8 cellular contexts compared by ENCODE assay signal in genomic region chr5:138641547-138642298, GRCh38.
DNase-seq lines count a peak whose midpoint lies in the region; ATAC-seq and TF ChIP-seq lines count a peak whose summit lies in the region.

No MANE protein-coding gene starts in this region.

- peak; percentile 41 to 72 (median 58) for DNase-seq in CD8-positive, alpha-beta memory T cell
- DNase-seq in HUDEP-2 (lab: John Stamatoyannopoulos, UW; ENCODE audit: unreplicated experiment in 76 of 76): peak in 68 of 76 experiments; percentile 5 to 83 (median 52)
- peak; percentile 76 to 80 for DNase-seq in SHP77 (lab: John Stamatoyannopoulos, UW)
- DNase-seq in activated gamma-delta T cell treated with anti-CD3 and anti-CD28 coated beads, Interleukin-2, amount 50 U/mL, for 16 hours (ENCODE audit: low read depth): peak; percentile 56
- peak; percentile 94 for DNase-seq in glutamatergic neuron
- DNase-seq in trophoblast cell: peak; percentile 70 to 93
- DNase-seq in upper lobe of right lung: peak; percentile 80

- no peak overlapping the region for H3K18ac ChIP-seq in trophoblast cell (ENCODE audit: low read length)

- H3K79me1 ChIP-seq in trophoblast cell (ENCODE audit: low read length): peaks cover 4% of the 10 kb centered on the region

- H3K4ac ChIP-seq in trophoblast cell (ENCODE audit: low read depth, low read length): no peak overlapping the region

- H3K4me2 ChIP-seq in trophoblast cell (ENCODE audit: low read length): no peak overlapping the region

- no peak overlapping the region for H2AFZ ChIP-seq in trophoblast cell (ENCODE audit: insufficient read depth, low read length, poor library complexity)

- H2BK5ac ChIP-seq in trophoblast cell (ENCODE audit: low read depth, low read length, poor library complexity): no peak overlapping the region

- no CpG with 5 or more reads among the region's 18 CpGs for WGBS in trophoblast cell (ENCODE audit: extremely low coverage, insufficient coverage, insufficient read length)

- ATAC-seq in upper lobe of right lung (peak; percentile 82), HG03196 (IDR thresholded peaks at IDR 0.05; ENCODE audit: unreplicated experiment) (no peak)

- no peaks in the 10 kb centered on the region for H3K36me3 ChIP-seq in CD8-positive, alpha-beta memory T cell (ENCODE audit: insufficient read depth, low read length)
- H3K36me3 ChIP-seq in trophoblast cell (ENCODE audit: control insufficient read depth in 1 of 2, insufficient read depth in 2 of 2, low read length in 2 of 2): no peaks in the 10 kb centered on the region
- no peaks in the 10 kb centered on the region for H3K36me3 ChIP-seq in upper lobe of right lung

- H3K4me1 Mint-ChIP-seq in CD8-positive, alpha-beta memory T cell: no peaks in the 10 kb centered on the region
- H3K4me1 Mint-ChIP-seq in glutamatergic neuron (ENCODE audit: low read depth, unreplicated experiment): peaks cover 24% of the 10 kb centered on the region

- no peak overlapping the region for H2BK120ac ChIP-seq in trophoblast cell (ENCODE audit: insufficient read depth, low read length, poor library complexity)

- CTCF ChIA-PET in CD8-positive, alpha-beta memory T cell (lab: Charles Lee): interaction anchor here (1.0 kb wide), 1 partner anchor 9 kb away, joined by 3 read pairs; no protein-coding TSS in a partner anchor

- H4K91ac ChIP-seq in trophoblast cell (ENCODE audit: low read depth, low read length): no peak overlapping the region

- no peak overlapping the region for H3K27ac ChIP-seq in CD8-positive, alpha-beta memory T cell (ENCODE audit: low read depth, low read length)
- no peak overlapping the region for H3K27ac ChIP-seq in trophoblast cell (ENCODE audit: low read depth, low read length)
- no peak overlapping the region for H3K27ac ChIP-seq in upper lobe of right lung

- peaks cover 0 to 2% (median 0%) of the 10 kb centered on the region in 5 donors for H3K9me3 Mint-ChIP-seq in CD8-positive, alpha-beta memory T cell
- peaks cover 7% of the 10 kb centered on the region for H3K9me3 Mint-ChIP-seq in glutamatergic neuron (ENCODE audit: unreplicated experiment)

- H3K79me2 ChIP-seq in trophoblast cell (ENCODE audit: control insufficient read depth, insufficient read depth, low read length, poor library complexity): no peaks in the 10 kb centered on the region

- H3K4me3 Mint-ChIP-seq in CD8-positive, alpha-beta memory T cell: peak overlapping the region in 1 of 7 donors; percentile 1
- H3K4me3 Mint-ChIP-seq in glutamatergic neuron (ENCODE audit: unreplicated experiment): no peak overlapping the region

- H3K9ac ChIP-seq in trophoblast cell (ENCODE audit: low read length): no peak overlapping the region

- no peak overlapping the region for H3K4me3 ChIP-seq in CD8-positive, alpha-beta memory T cell (ENCODE audit: low read length)
- no peak overlapping the region for H3K4me3 ChIP-seq in trophoblast cell (ENCODE audit: low read depth, low read length)
- H3K4me3 ChIP-seq in upper lobe of right lung: no peak overlapping the region

- H3K14ac ChIP-seq in trophoblast cell (ENCODE audit: low read length): no peak overlapping the region

- intact Hi-C loops in upper lobe of right lung (cut with DNase I): no loop called here

- no peaks in the 10 kb centered on the region for H3K9me3 ChIP-seq in CD8-positive, alpha-beta memory T cell (ENCODE audit: low read length)
- H3K9me3 ChIP-seq in trophoblast cell (ENCODE audit: insufficient read depth, low read depth, low read length) (no peaks in the 10 kb centered on the region), upper lobe of right lung (no peaks in the 10 kb centered on the region)

- peaks cover 60 to 89% of the 10 kb centered on the region in 2 donors for H3K27me3 Mint-ChIP-seq in CD8-positive, alpha-beta memory T cell
- peaks cover 9% of the 10 kb centered on the region for H3K27me3 Mint-ChIP-seq in glutamatergic neuron (ENCODE audit: unreplicated experiment)

- peak overlapping the region; percentile 59 for H2AK5ac ChIP-seq in trophoblast cell (ENCODE audit: low read length)

- peak; percentile 94 for TF ChIP-seq CTCF in glutamatergic neuron (IDR thresholded peaks at IDR 0.05; ENCODE audit: partially characterized antibody, unreplicated experiment)
- peak; percentile 72 for TF ChIP-seq CTCF in upper lobe of right lung (IDR thresholded peaks at IDR 0.05)

- no peak overlapping the region for H4K8ac ChIP-seq in trophoblast cell (ENCODE audit: low read depth, low read length)

- H3K36me3 Mint-ChIP-seq in CD8-positive, alpha-beta memory T cell: no peaks in the 10 kb centered on the region
- H3K36me3 Mint-ChIP-seq in glutamatergic neuron (ENCODE audit: unreplicated experiment): no peaks in the 10 kb centered on the region

- H3K27ac Mint-ChIP-seq in CD8-positive, alpha-beta memory T cell: no peak overlapping the region
- H3K27ac Mint-ChIP-seq in glutamatergic neuron (ENCODE audit: unreplicated experiment): peak overlapping the region; percentile 48

- H3K27me3 ChIP-seq in CD8-positive, alpha-beta memory T cell (ENCODE audit: insufficient read depth, low read length, poor library complexity, severe bottlenecking): peaks cover 64% of the 10 kb centered on the region
- H3K27me3 ChIP-seq in trophoblast cell (ENCODE audit: insufficient read depth, low read length) (no peaks in the 10 kb centered on the region), upper lobe of right lung (no peaks in the 10 kb centered on the region)

- H3K4me1 ChIP-seq in CD8-positive, alpha-beta memory T cell (ENCODE audit: insufficient read depth, low read length): no peaks in the 10 kb centered on the region
- H3K4me1 ChIP-seq in trophoblast cell (ENCODE audit: control insufficient read depth in 1 of 2, insufficient read depth in 2 of 2, low read length in 2 of 2) (peaks cover 5 to 6% of the 10 kb centered on the region in 2 experiments), upper lobe of right lung (no peaks in the 10 kb centered on the region)

- no peak overlapping the region for H2BK12ac ChIP-seq in trophoblast cell (ENCODE audit: low read length)

- POLR2A ChIA-PET in CD8-positive, alpha-beta memory T cell (lab: Charles Lee): no interaction called here

- H3K23ac ChIP-seq in trophoblast cell (ENCODE audit: low read length): no peak overlapping the region

- no peak overlapping the region for H4K12ac ChIP-seq in trophoblast cell (ENCODE audit: low read depth, low read length)
